Comparison of ENCODE assay signal across 8 cellular contexts in genomic region chr2:83081835-83082522, GRCh38.
A peak's percentile ranks its signal among the peaks of the same experiment; 100 is the strongest.
DNase-seq lines count a peak whose midpoint lies in the region; ATAC-seq, FAIRE-seq and TF ChIP-seq lines count a peak whose summit lies in the region.

No MANE protein-coding gene starts in this region.

- intact Hi-C loops in posterior vena cava (cut with DNase I) = no loop called here

- TF ChIP-seq CTCF in epithelial cell of esophagus (IDR thresholded peaks at IDR 0.05; ENCODE audit: insufficient read depth, low read depth, low read length, missing control alignments) = no peak

- in situ Hi-C loops in ACHN (cut with HindIII; ENCODE audit: low pct_ligation_motif_present, low pct_unique_long_range_greater_than_20kb, low sequenced_read_pairs) = no loop called here

- FAIRE-seq in HTR-8/SVneo (lab: Jason Lieb, UNC) = peak; percentile 77

- H3K4me3 ChIP-seq in epithelial cell of esophagus (ENCODE audit: low read length) = no peak overlapping the region

- ATAC-seq in GM21737 (IDR thresholded peaks at IDR 0.05; ENCODE audit: unreplicated experiment) (no peak), GM21528 (IDR thresholded peaks at IDR 0.05; ENCODE audit: low FRiP score, unreplicated experiment) (no peak)

- peak; percentile 63 for DNase-seq in HTR-8/SVneo (ENCODE audit: insufficient read length, low spot score)
- DNase-seq in NCI-H69 (lab: John Stamatoyannopoulos, UW) = peak; percentile 94
- DNase-seq in epithelial cell of esophagus (ENCODE audit: low read depth) = peak; percentile 55
- DNase-seq in pulmonary artery endothelial cell (ENCODE audit: low read depth, low spot score) = peak; percentile 100
- DNase-seq in ACHN = no peak
- DNase-seq in posterior vena cava (ENCODE audit: low spot score) = no peak

Comparison
In these comparisons a context has a peak if more than half of its experiments do, and no peak if none do; other contexts are left out.
1. DNase-seq: peak in HTR-8/SVneo (single experiment), NCI-H69 (single experiment), epithelial cell of esophagus (single experiment) and pulmonary artery endothelial cell (single experiment); none in ACHN (single experiment) and posterior vena cava (single experiment).